In genomic region chr4:153005914-153006381, GRCh38 we compare ENCODE assay signal across 24 cellular contexts.
DNase-seq lines count a peak whose midpoint lies in the region; ATAC-seq and TF ChIP-seq lines count a peak whose summit lies in the region.
"Had no signal": no experiment of that assay in that cellular context is flagged by ENCODE, and none has a peak within 500 bp of the region (broad histone marks: within the 10 kb centered on the region; RNA-seq: fewer than 3 reads in every experiment).

No MANE protein-coding gene starts in this region.

- H3K27ac ChIP-seq in mammary epithelial cell (ENCODE audit: insufficient read depth, low read depth, low read length) (no peak overlapping the region), breast epithelium (no peak overlapping the region)
- H3K27ac ChIP-seq: ovary, suprapubic skin, uterus had no signal

- no peak for TF ChIP-seq POLR2A in breast epithelium (IDR thresholded peaks at IDR 0.05)

- dilution Hi-C loops in mammary epithelial cell (cut with HindIII; ENCODE audit: low sequenced_read_pairs), result no loop called here

- H3K9me3 ChIP-seq in mammary epithelial cell (replicated peaks; ENCODE audit: insufficient read depth, low read length) (no peaks in the 10 kb centered on the region), breast epithelium (peaks cover under 1 to 1% of the 10 kb centered on the region in 2 donors), mucosa of descending colon (no peaks in the 10 kb centered on the region)
- H3K9me3 ChIP-seq: ovary, suprapubic skin, uterus had no signal

- peak overlapping the region; percentile 24 for H2AFZ ChIP-seq in mammary epithelial cell (ENCODE audit: low read depth, low read length)

- no peaks in the 10 kb centered on the region for H3K27me3 ChIP-seq in mammary epithelial cell (ENCODE audit: insufficient read depth, low read length)
- H3K27me3 ChIP-seq in breast epithelium, result no peaks in the 10 kb centered on the region
- H3K27me3 ChIP-seq: ovary, suprapubic skin, uterus had no signal

- in situ Hi-C loops in mammary epithelial cell (cut with MboI; ENCODE audit: low sequenced_read_pairs in 2 of 2), result no loop called here

- no peak for DNase-seq in mammary epithelial cell
- DNase-seq in breast epithelium (ENCODE audit: low spot score in 2 of 2), result no peak
- DNase-seq in Kasumi-1 (lab: John Stamatoyannopoulos, UW), result peak; percentile 17 to 21
- no peak for DNase-seq in WTC11 (ENCODE audit: low spot score)
- DNase-seq in mucosa of descending colon, result no peak
- no peak for DNase-seq in GM10248 (ENCODE audit: extremely low spot score)
- no peak for DNase-seq in NOMO-1 treated with dmso at 0.1 percent for 144 hours (lab: John Stamatoyannopoulos, UW; ENCODE audit: unreplicated experiment)
- DNase-seq: activated CD4-positive, alpha-beta T cell treated with anti-CD3 and anti-CD28 coated beads, Interleukin-2, amount 50 U/mL, for 48 hours; activated CD8-positive, alpha-beta memory T cell treated with anti-CD3 and anti-CD28 coated beads, Interleukin-2, amount 50 U/mL, for 48 hours; activated naive CD8-positive, alpha-beta T cell treated with anti-CD3 and anti-CD28 coated beads, Interleukin-2, amount 10 ng/mL, durations not matched to agents 7 days and 5 days; mesenchymal stem cell; naive thymus-derived CD4-positive, alpha-beta T cell; NCI-H1092; NCI-H187 treated with DMSO at 0.1 percent for 48 hours; ovary; retina; stimulated activated CD4-positive, alpha-beta T cell treated with anti-CD3 and anti-CD28 coated beads, Interleukin-4, amount 100 ng/mL, for 1 hour; T-helper 1 cell; uterus had no signal

- POLR2A ChIA-PET in WTC11 (lab: Charles Lee), result no interaction called here
- POLR2A ChIA-PET in GM10248 (lab: Yijun Ruan, JAX), result no interaction called here

- CTCF ChIA-PET in mammary epithelial cell (lab: Charles Lee; ENCODE audit: low non-redundant PET) (interaction anchor here (0.7 kb wide), 1 partner anchor 122 kb away, joined by 4 read pairs; no protein-coding TSS in a partner anchor), WTC11 (lab: Charles Lee) (interaction anchor here (0.9 to 1.8 kb wide), 4 partner anchors 10 to 77 kb away, joined by 3 to 14 read pairs (median 4); partner anchors contain the start of gene FHDC1), GM10248 (lab: Yijun Ruan, JAX) (interaction anchor here (1.6 kb wide), 1 partner anchor 10 kb away, joined by 5 read pairs; no protein-coding TSS in a partner anchor)

- H3K4me1 Mint-ChIP-seq in WTC11, result peaks cover 58% of the 10 kb centered on the region
- H3K4me1 Mint-ChIP-seq: activated T-helper 17 cell treated with anti-CD3 and anti-CD28 coated beads, Interleukin-2, amount 50 U/mL, for 72 hours had no signal

- H3K4me1 ChIP-seq in mammary epithelial cell (ENCODE audit: insufficient read depth, low read length) (no peaks in the 10 kb centered on the region), breast epithelium (no peaks in the 10 kb centered on the region), mucosa of descending colon (ENCODE audit: low read depth) (no peaks in the 10 kb centered on the region)
- H3K4me1 ChIP-seq: uterus had no signal

- no peaks in the 10 kb centered on the region for H4K20me1 ChIP-seq in mammary epithelial cell (ENCODE audit: insufficient read depth, low read length)

- H3K9ac ChIP-seq in mammary epithelial cell (ENCODE audit: insufficient read depth, low read length), result no peak overlapping the region

- 0 out of 2 replicates have a peak, but pooled peaks cover 6% of the 10 kb centered on the region for H3K9me3 Mint-ChIP-seq in WTC11
- H3K9me3 Mint-ChIP-seq: activated naive CD8-positive, alpha-beta T cell treated with anti-CD3 and anti-CD28 coated beads, Interleukin-2, amount 10 ng/mL, durations not matched to agents 7 days and 5 days; activated T-helper 17 cell treated with anti-CD3 and anti-CD28 coated beads, Interleukin-2, amount 50 U/mL, for 72 hours had no signal

- TF ChIP-seq CTCF in mammary epithelial cell (conservative IDR thresholded peaks at IDR 0.05 in 1 of 2, IDR thresholded peaks at IDR 0.05 in 1 of 2; ENCODE audit: extremely low read depth in 1 of 2, insufficient read depth in 1 of 2, low read depth in 1 of 2, low read length in 2 of 2), result no peak
- TF ChIP-seq CTCF in breast epithelium (IDR thresholded peaks at IDR 0.05), result no peak
- no peak for TF ChIP-seq CTCF in WTC11 (IDR thresholded peaks at IDR 0.05)
- no peak for TF ChIP-seq CTCF in mucosa of descending colon (IDR thresholded peaks at IDR 0.05)
- TF ChIP-seq CTCF in GM10248 (IDR thresholded peaks at IDR 0.05; ENCODE audit: control extremely low read depth, extremely low read depth, low read depth, missing control alignments), result no peak

- H3K4me3 Mint-ChIP-seq in WTC11, result no peak overlapping the region
- H3K4me3 Mint-ChIP-seq: activated naive CD8-positive, alpha-beta T cell treated with anti-CD3 and anti-CD28 coated beads, Interleukin-2, amount 10 ng/mL, durations not matched to agents 7 days and 5 days; activated T-helper 17 cell treated with anti-CD3 and anti-CD28 coated beads, Interleukin-2, amount 50 U/mL, for 72 hours; B cell; naive thymus-derived CD4-positive, alpha-beta T cell; stimulated activated memory B cell treated with anti-CD40 and anti-IgM and Interleukin-4, amounts not matched to agents 10 μg/mL and 1 μg/mL and 100 μg/mL, for 72 hours had no signal

- H3K27me3 Mint-ChIP-seq in WTC11 (ENCODE audit: low read depth), result no peaks in the 10 kb centered on the region
- H3K27me3 Mint-ChIP-seq: stimulated activated memory B cell treated with anti-CD40 and anti-IgM and Interleukin-4, amounts not matched to agents 10 μg/mL and 1 μg/mL and 100 μg/mL, for 72 hours had no signal

- BruUV-seq in mammary epithelial cell (replicated peaks; lab: Mats Ljungman, UMichigan), result no TSS peak

- ATAC-seq in WTC11 (peak; percentile 16), mucosa of descending colon (peak; percentile 19), GM21367 (IDR thresholded peaks at IDR 0.05; ENCODE audit: unreplicated experiment) (no peak)
- ATAC-seq: activated T-helper 17 cell treated with anti-CD3 and anti-CD28 coated beads, Interleukin-2, amount 50 U/mL, for 72 hours; naive thymus-derived CD4-positive, alpha-beta T cell; stimulated activated memory B cell treated with anti-CD40 and anti-IgM and Interleukin-4, amounts not matched to agents 10 μg/mL and 1 μg/mL and 100 μg/mL, for 72 hours had no signal

- H3K27ac Mint-ChIP-seq in WTC11, result no peak overlapping the region
- H3K27ac Mint-ChIP-seq: activated naive CD8-positive, alpha-beta T cell treated with anti-CD3 and anti-CD28 coated beads, Interleukin-2, amount 10 ng/mL, durations not matched to agents 7 days and 5 days; activated T-helper 17 cell treated with anti-CD3 and anti-CD28 coated beads, Interleukin-2, amount 50 U/mL, for 72 hours; stimulated activated memory B cell treated with anti-CD40 and anti-IgM and Interleukin-4, amounts not matched to agents 10 μg/mL and 1 μg/mL and 100 μg/mL, for 72 hours had no signal

- intact Hi-C loops in mammary epithelial cell (cut with micrococcal nuclease) (no loop called here), breast epithelium (cut with DNase I; ENCODE audit: low total_unique reads) (no loop called here), mucosa of descending colon (cut with DNase I, micrococcal nuclease) (no loop called here)

- 94% methylated on average over 5 of the region's 8 CpGs for WGBS in mammary epithelial cell (ENCODE audit: low coverage, missing lambda C conversion rate)

- no peaks in the 10 kb centered on the region for H3K79me2 ChIP-seq in mammary epithelial cell (ENCODE audit: insufficient read depth, low read length)

- H3K4me2 ChIP-seq in mammary epithelial cell (ENCODE audit: insufficient read depth, low read depth, low read length), result no peak overlapping the region

- H3K4me3 ChIP-seq in mammary epithelial cell (replicated peaks in 1 of 3; ENCODE audit: insufficient read depth in 1 of 3, low read depth in 2 of 3, low read length in 3 of 3) (no peak overlapping the region), breast epithelium (no peak overlapping the region), mucosa of descending colon (no peak overlapping the region)
- H3K4me3 ChIP-seq: ovary, suprapubic skin, uterus had no signal

- 0 out of 2 replicates have a peak, but pooled peaks cover 5% of the 10 kb centered on the region for H3K36me3 Mint-ChIP-seq in WTC11
- H3K36me3 Mint-ChIP-seq: activated naive CD8-positive, alpha-beta T cell treated with anti-CD3 and anti-CD28 coated beads, Interleukin-2, amount 10 ng/mL, durations not matched to agents 7 days and 5 days; naive thymus-derived CD4-positive, alpha-beta T cell had no signal

- H3K36me3 ChIP-seq in mammary epithelial cell (ENCODE audit: insufficient read depth, low read length), result no peaks in the 10 kb centered on the region
- H3K36me3 ChIP-seq in breast epithelium, result no peaks in the 10 kb centered on the region
- no peaks in the 10 kb centered on the region for H3K36me3 ChIP-seq in mucosa of descending colon (ENCODE audit: low read depth)
- H3K36me3 ChIP-seq: ovary, suprapubic skin, uterus had no signal

TF ChIP-seq in WTC11, 78 proteins besides CTCF, POLR2A, EP300 and RAD21 (continues in another document):
- no peak for TF ChIP-seq RELA (CRISPR knock-in tag; IDR thresholded peaks at IDR 0.05; ENCODE audit: borderline replicate concordance)
- TF ChIP-seq JAZF1 (CRISPR knock-in tag; IDR thresholded peaks at IDR 0.05), result no peak
- TF ChIP-seq SMAD4 (CRISPR knock-in tag; IDR thresholded peaks at IDR 0.05), result no peak
- TF ChIP-seq, protein P1, sequence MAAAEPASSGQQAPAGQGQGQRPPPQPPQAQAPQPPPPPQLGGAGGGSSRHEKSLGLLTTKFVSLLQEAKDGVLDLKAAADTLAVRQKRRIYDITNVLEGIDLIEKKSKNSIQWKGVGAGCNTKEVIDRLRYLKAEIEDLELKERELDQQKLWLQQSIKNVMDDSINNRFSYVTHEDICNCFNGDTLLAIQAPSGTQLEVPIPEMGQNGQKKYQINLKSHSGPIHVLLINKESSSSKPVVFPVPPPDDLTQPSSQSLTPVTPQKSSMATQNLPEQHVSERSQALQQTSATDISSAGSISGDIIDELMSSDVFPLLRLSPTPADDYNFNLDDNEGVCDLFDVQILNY (CRISPR knock-in tag; IDR thresholded peaks at IDR 0.05), result no peak
- no peak for TF ChIP-seq ZNF671 (CRISPR knock-in tag; IDR thresholded peaks at IDR 0.05)
- TF ChIP-seq TCF7 (CRISPR knock-in tag; IDR thresholded peaks at IDR 0.05; ENCODE audit: low read depth), result no peak
- TF ChIP-seq PRRX2 (CRISPR knock-in tag; IDR thresholded peaks at IDR 0.05), result no peak
- TF ChIP-seq, protein P2, sequence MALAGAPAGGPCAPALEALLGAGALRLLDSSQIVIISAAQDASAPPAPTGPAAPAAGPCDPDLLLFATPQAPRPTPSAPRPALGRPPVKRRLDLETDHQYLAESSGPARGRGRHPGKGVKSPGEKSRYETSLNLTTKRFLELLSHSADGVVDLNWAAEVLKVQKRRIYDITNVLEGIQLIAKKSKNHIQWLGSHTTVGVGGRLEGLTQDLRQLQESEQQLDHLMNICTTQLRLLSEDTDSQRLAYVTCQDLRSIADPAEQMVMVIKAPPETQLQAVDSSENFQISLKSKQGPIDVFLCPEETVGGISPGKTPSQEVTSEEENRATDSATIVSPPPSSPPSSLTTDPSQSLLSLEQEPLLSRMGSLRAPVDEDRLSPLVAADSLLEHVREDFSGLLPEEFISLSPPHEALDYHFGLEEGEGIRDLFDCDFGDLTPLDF (CRISPR knock-in tag; IDR thresholded peaks at IDR 0.05), result no peak
- TF ChIP-seq GTF2I (CRISPR knock-in tag; conservative IDR thresholded peaks at IDR 0.05), result no peak
- no peak for TF ChIP-seq ELF4 (CRISPR knock-in tag; IDR thresholded peaks at IDR 0.05; ENCODE audit: low read depth)

Comparison
In these comparisons a context has a peak if more than half of its experiments do, and no peak if none do; other contexts are left out.
1. DNase-seq: peak in Kasumi-1 (2 of 2); none in mammary epithelial cell (single experiment), breast epithelium (0 of 2), WTC11 (single experiment), mucosa of descending colon (0 of 3), GM10248 (single experiment) and NOMO-1 treated with dmso at 0.1 percent for 144 hours (single experiment).